ENCODE assay signal across 24 cellular contexts in genomic region chr13:96632536-96633320, GRCh38.
"Had no signal": no experiment of that assay in that cellular context is flagged by ENCODE, and none has a peak within 500 bp of the region (broad histone marks: within the 10 kb centered on the region; RNA-seq: fewer than 3 reads in every experiment).

No MANE protein-coding gene starts in this region.

- DNase-seq: activated CD4-positive, alpha-beta memory T cell treated with anti-CD3 and anti-CD28 coated beads for 36 hours; activated CD4-positive, alpha-beta T cell treated with anti-CD3 and anti-CD28 coated beads for 36 hours; activated gamma-delta T cell treated with Interleukin-2 at 50 U/mL for 16 hours; activated T-cell treated with anti-CD3 and anti-CD28 coated beads for 4 hours; amniotic stem cell; erythroblast; gastrocnemius medialis; heart left ventricle; kidney glomerular epithelial cell; left ventricle myocardium superior; mesenchymal stem cell; naive thymus-derived CD4-positive, alpha-beta T cell; retina; stimulated activated CD4-positive, alpha-beta T cell treated with anti-CD3 and anti-CD28 coated beads, Interleukin-2, amount 100 ng/mL, for 24 hours; stimulated activated naive CD8-positive, alpha-beta T cell treated with anti-CD3 and anti-CD28 coated beads, Interleukin-15, Interleukin-2, amounts not matched to agents 100 U/mL and 50 U/mL, for 24 hours; uterus had no signal

- H3K36me3 Mint-ChIP-seq: activated CD4-positive, alpha-beta memory T cell treated with anti-CD3 and anti-CD28 coated beads for 36 hours; activated naive CD4-positive, alpha-beta T cell treated with anti-CD3 and anti-CD28 coated beads, Interleukin-2, amount 50 U/mL, for 72 hours; brain; naive thymus-derived CD4-positive, alpha-beta T cell; WTC11 had no signal

- H3K79me2 ChIP-seq: parathyroid adenoma had no signal

- H3K27ac Mint-ChIP-seq: activated CD4-positive, alpha-beta memory T cell treated with anti-CD3 and anti-CD28 coated beads for 36 hours; activated CD4-positive, alpha-beta T cell treated with anti-CD3 and anti-CD28 coated beads for 36 hours; activated naive CD4-positive, alpha-beta T cell treated with anti-CD3 and anti-CD28 coated beads, Interleukin-2, amount 50 U/mL, for 72 hours; activated T-helper 1 cell treated with anti-CD3 and anti-CD28 coated beads, Interleukin-12 subunit alpha, Interleukin-12 subunit beta, Interleukin-2, Interleukin-4 antibody, amounts not matched to agents 30 ng/mL and 10 ng/mL and 1 ng/mL, durations not matched to agents 14 hours and 24 hours and 36 hours; naive thymus-derived CD4-positive, alpha-beta T cell; WTC11 had no signal

- H3K4me1 Mint-ChIP-seq: activated CD4-positive, alpha-beta T cell treated with anti-CD3 and anti-CD28 coated beads for 36 hours; brain; central memory CD8-positive, alpha-beta T cell; naive thymus-derived CD4-positive, alpha-beta T cell; WTC11 had no signal

- H3K4me3 Mint-ChIP-seq: activated CD4-positive, alpha-beta memory T cell treated with anti-CD3 and anti-CD28 coated beads for 36 hours; activated CD4-positive, alpha-beta T cell treated with anti-CD3 and anti-CD28 coated beads for 36 hours; activated T-helper 1 cell treated with anti-CD3 and anti-CD28 coated beads, Interleukin-12 subunit alpha, Interleukin-12 subunit beta, Interleukin-2, Interleukin-4 antibody, amounts not matched to agents 30 ng/mL and 10 ng/mL and 1 ng/mL, durations not matched to agents 14 hours and 24 hours and 36 hours; brain; central memory CD8-positive, alpha-beta T cell; naive thymus-derived CD4-positive, alpha-beta T cell; WTC11 had no signal

- H3K27ac ChIP-seq: coronary artery, gastrocnemius medialis, heart left ventricle, parathyroid adenoma, tibial nerve, uterus had no signal

- H3K27me3 Mint-ChIP-seq: activated CD4-positive, alpha-beta memory T cell treated with anti-CD3 and anti-CD28 coated beads for 36 hours; activated CD4-positive, alpha-beta T cell treated with anti-CD3 and anti-CD28 coated beads for 36 hours; brain; central memory CD8-positive, alpha-beta T cell; naive thymus-derived CD4-positive, alpha-beta T cell had no signal

- H3K4me1 ChIP-seq: gastrocnemius medialis, heart left ventricle, parathyroid adenoma, tibial nerve, uterus had no signal

- H3K36me3 ChIP-seq: gastrocnemius medialis, heart left ventricle, tibial nerve, uterus had no signal

- H3K9me3 Mint-ChIP-seq: activated T-helper 1 cell treated with anti-CD3 and anti-CD28 coated beads, Interleukin-12 subunit alpha, Interleukin-12 subunit beta, Interleukin-2, Interleukin-4 antibody, amounts not matched to agents 30 ng/mL and 10 ng/mL and 1 ng/mL, durations not matched to agents 14 hours and 24 hours and 36 hours; brain; WTC11 had no signal

- H3K9me3 ChIP-seq: gastrocnemius medialis, tibial nerve, uterus had no signal

- H3K4me3 ChIP-seq: coronary artery, gastrocnemius medialis, heart left ventricle, tibial nerve, uterus had no signal

- H3K9ac ChIP-seq: parathyroid adenoma had no signal

- ATAC-seq: activated CD4-positive, alpha-beta T cell treated with anti-CD3 and anti-CD28 coated beads for 36 hours; activated naive CD4-positive, alpha-beta T cell treated with anti-CD3 and anti-CD28 coated beads, Interleukin-2, amount 50 U/mL, for 72 hours; gastrocnemius medialis; heart left ventricle; left ventricle myocardium superior; naive thymus-derived CD4-positive, alpha-beta T cell; stimulated activated naive CD8-positive, alpha-beta T cell treated with anti-CD3 and anti-CD28 coated beads, Interleukin-15, Interleukin-2, amounts not matched to agents 100 U/mL and 50 U/mL, for 24 hours; WTC11 had no signal

- H3K27me3 ChIP-seq: gastrocnemius medialis, heart left ventricle, tibial nerve, uterus had no signal

- H2AFZ ChIP-seq: parathyroid adenoma had no signal
